In genomic region chr2:33441235-33441810, GRCh38 we compare ENCODE assay signal across 8 cellular contexts. TPM values are rescaled to one million over a fixed set of nuclear protein-coding genes. Genes with fewer than 3 reads are reported as not detected.
A peak's percentile ranks its signal among the peaks of the same experiment; 100 is the strongest.
DNase-seq lines count a peak whose midpoint lies in the region.

No MANE protein-coding gene starts in this region.

- intact Hi-C loops in posterior cingulate gyrus (cut with DNase I): loop anchor here (2.0 to 10.0 kb wide), 2 partner anchors 143 to 407 kb away; no protein-coding TSS in a partner anchor

- H3K4me1 Mint-ChIP-seq in activated CD4-positive, alpha-beta memory T cell treated with anti-CD3 and anti-CD28 coated beads, Interleukin-2, amount 10 ng/mL, durations not matched to agents 7 days and 5 days: no peaks in the 10 kb centered on the region

- DNase-seq in stimulated activated CD8-positive, alpha-beta memory T cell treated with anti-CD3 and anti-CD28 coated beads, Interleukin-12 subunit alpha, Interleukin-12 subunit beta, amount 100 ng/mL, for 4 hours (ENCODE audit: low read depth): peak; percentile 3
- DNase-seq in stimulated activated CD8-positive, alpha-beta memory T cell treated with anti-CD3 and anti-CD28 coated beads, Interleukin-4, amount 100 ng/mL, for 48 hours: no peak
- DNase-seq in HCEC 1CT (peak; percentile 77), NCI-H1694 treated with DMSO at 0.1 percent for 48 hours (lab: John Stamatoyannopoulos, UW) (peak; percentile 53), germinal center (ENCODE audit: low spot score) (peak; percentile 52), posterior cingulate gyrus (peak in 9 of 10 donors; percentile 21 to 93 (median 68)), GF-D8 (lab: John Stamatoyannopoulos, UW) (no peak)
- peak; percentile 25 for DNase-seq in activated CD4-positive, alpha-beta memory T cell treated with anti-CD3 and anti-CD28 coated beads, Interleukin-2, amount 10 ng/mL, durations not matched to agents 7 days and 5 days

- POLR2A ChIA-PET in activated CD4-positive, alpha-beta memory T cell treated with anti-CD3 and anti-CD28 coated beads, Interleukin-2, amount 10 ng/mL, durations not matched to agents 7 days and 5 days (lab: Charles Lee): no interaction called here

- no peak overlapping the region for H3K27ac Mint-ChIP-seq in activated CD4-positive, alpha-beta memory T cell treated with anti-CD3 and anti-CD28 coated beads, Interleukin-2, amount 10 ng/mL, durations not matched to agents 7 days and 5 days

- no peaks in the 10 kb centered on the region for H3K9me3 Mint-ChIP-seq in activated CD4-positive, alpha-beta memory T cell treated with anti-CD3 and anti-CD28 coated beads, Interleukin-2, amount 10 ng/mL, durations not matched to agents 7 days and 5 days

- H3K36me3 Mint-ChIP-seq in activated CD4-positive, alpha-beta memory T cell treated with anti-CD3 and anti-CD28 coated beads, Interleukin-2, amount 10 ng/mL, durations not matched to agents 7 days and 5 days (ENCODE audit: low read depth): no peaks in the 10 kb centered on the region

- peaks cover 2% of the 10 kb centered on the region for H3K27me3 Mint-ChIP-seq in activated CD4-positive, alpha-beta memory T cell treated with anti-CD3 and anti-CD28 coated beads, Interleukin-2, amount 10 ng/mL, durations not matched to agents 7 days and 5 days

- CTCF ChIA-PET in activated CD4-positive, alpha-beta memory T cell treated with anti-CD3 and anti-CD28 coated beads, Interleukin-2, amount 10 ng/mL, durations not matched to agents 7 days and 5 days (lab: Charles Lee): interaction anchor here (0.7 to 1.0 kb wide), 2 partner anchors 9 to 142 kb away, joined by 5 read pairs; no protein-coding TSS in a partner anchor

- no peak overlapping the region for H3K4me3 Mint-ChIP-seq in activated CD4-positive, alpha-beta memory T cell treated with anti-CD3 and anti-CD28 coated beads, Interleukin-2, amount 10 ng/mL, durations not matched to agents 7 days and 5 days

RNA-seq across cellular contexts. Expression of gene RASGRP3, which starts 35.1 kb away (rescaled TPM):
- 1 to 10 TPM; 6.3 to 8.4 TPM for total RNA-seq in activated CD4-positive, alpha-beta memory T cell treated with anti-CD3 and anti-CD28 coated beads, Interleukin-2, amount 10 ng/mL, durations not matched to agents 7 days and 5 days

Comparison
In these comparisons a context has a peak if more than half of its experiments do, and no peak if none do; other contexts are left out.
1. DNase-seq: peak in stimulated activated CD8-positive, alpha-beta memory T cell treated with anti-CD3 and anti-CD28 coated beads, Interleukin-12 subunit alpha, Interleukin-12 subunit beta, amount 100 ng/mL, for 4 hours (single experiment), HCEC 1CT (single experiment), NCI-H1694 treated with DMSO at 0.1 percent for 48 hours (single experiment), activated CD4-positive, alpha-beta memory T cell treated with anti-CD3 and anti-CD28 coated beads, Interleukin-2, amount 10 ng/mL, durations not matched to agents 7 days and 5 days (single experiment), germinal center (single experiment) and posterior cingulate gyrus (9 of 10); none in stimulated activated CD8-positive, alpha-beta memory T cell treated with anti-CD3 and anti-CD28 coated beads, Interleukin-4, amount 100 ng/mL, for 48 hours (single experiment) and GF-D8 (single experiment).